Comparison of ENCODE assay signal across 17 cellular contexts in the genomic region with DNA sequence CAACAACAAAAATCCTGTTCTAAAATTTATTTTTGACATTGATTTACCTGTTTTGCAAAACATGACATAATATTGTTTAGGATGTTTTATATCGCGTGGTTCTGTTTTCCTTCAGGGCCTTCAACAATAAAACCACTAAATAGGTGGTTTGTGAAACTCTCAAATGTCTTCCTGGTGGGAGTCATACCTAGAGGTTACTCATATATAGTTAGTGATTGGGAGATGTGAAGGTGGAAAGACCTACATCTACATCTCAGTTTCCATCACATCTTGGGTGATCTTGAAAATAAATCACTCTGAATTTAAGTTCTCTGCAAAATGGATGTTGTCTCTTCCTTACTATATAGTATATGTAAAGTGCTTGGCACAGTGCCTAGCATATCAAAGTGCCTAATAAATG. TPM values are rescaled to one million over a fixed set of nuclear protein-coding genes. Genes with fewer than 3 reads are reported as not detected.
"Had no signal": no experiment of that assay in that cellular context is flagged by ENCODE, and none has a peak within 500 bp of the region (broad histone marks: within the 10 kb centered on the region; RNA-seq: fewer than 3 reads in every experiment).

No MANE protein-coding gene starts in this region.

- H3K9me3 Mint-ChIP-seq: effector memory CD8-positive, alpha-beta T cell; naive thymus-derived CD4-positive, alpha-beta T cell; nephron progenitor cell; stimulated activated memory B cell treated with anti-CD40 and anti-IgM and Interleukin-4, amounts not matched to agents 10 μg/mL and 1 μg/mL and 100 μg/mL, for 72 hours; stimulated activated naive CD8-positive, alpha-beta T cell treated with anti-CD3 and anti-CD28 coated beads, Interleukin-15, Interleukin-2, amounts not matched to agents 100 ng/mL and 50 ng/mL, for 24 hours had no signal

- H3K27ac Mint-ChIP-seq: nephron progenitor cell; stimulated activated memory B cell treated with anti-CD40 and anti-IgM and Interleukin-4, amounts not matched to agents 10 μg/mL and 1 μg/mL and 100 μg/mL, for 72 hours; stimulated activated naive CD8-positive, alpha-beta T cell treated with anti-CD3 and anti-CD28 coated beads, Interleukin-15, Interleukin-2, amounts not matched to agents 100 ng/mL and 50 ng/mL, for 24 hours had no signal

- H3K27me3 ChIP-seq: esophagus muscularis mucosa, gastroesophageal sphincter, right lobe of liver, tibial artery, upper lobe of left lung, uterus had no signal

- H3K9me3 ChIP-seq: esophagus muscularis mucosa, gastroesophageal sphincter, psoas muscle, right lobe of liver, tibial artery, upper lobe of left lung, uterus had no signal

- H3K4me3 Mint-ChIP-seq: effector memory CD8-positive, alpha-beta T cell; naive thymus-derived CD4-positive, alpha-beta T cell; nephron progenitor cell; stimulated activated memory B cell treated with anti-CD40 and anti-IgM and Interleukin-4, amounts not matched to agents 10 μg/mL and 1 μg/mL and 100 μg/mL, for 72 hours; stimulated activated naive CD8-positive, alpha-beta T cell treated with anti-CD3 and anti-CD28 coated beads, Interleukin-15, Interleukin-2, amounts not matched to agents 100 ng/mL and 50 ng/mL, for 24 hours had no signal

- H3K27ac ChIP-seq: epithelial cell of prostate, esophagus muscularis mucosa, gastroesophageal sphincter, psoas muscle, right lobe of liver, tibial artery, upper lobe of left lung, uterus had no signal

- H3K27me3 Mint-ChIP-seq: effector memory CD8-positive, alpha-beta T cell; naive thymus-derived CD4-positive, alpha-beta T cell; stimulated activated memory B cell treated with anti-CD40 and anti-IgM and Interleukin-4, amounts not matched to agents 10 μg/mL and 1 μg/mL and 100 μg/mL, for 72 hours; stimulated activated naive CD8-positive, alpha-beta T cell treated with anti-CD3 and anti-CD28 coated beads, Interleukin-15, Interleukin-2, amounts not matched to agents 100 ng/mL and 50 ng/mL, for 24 hours had no signal

- DNase-seq: islet precursor cell, nephron progenitor cell, tibial artery had no signal

RNA-seq across cellular contexts. Expression of a gene that starts 50.1 kb away (rescaled TPM):
- total RNA-seq: fibroblast of villous mesenchyme, left lobe of liver, mammary epithelial cell had no signal
